10 cellular contexts compared by ENCODE assay signal in the genomic region with DNA sequence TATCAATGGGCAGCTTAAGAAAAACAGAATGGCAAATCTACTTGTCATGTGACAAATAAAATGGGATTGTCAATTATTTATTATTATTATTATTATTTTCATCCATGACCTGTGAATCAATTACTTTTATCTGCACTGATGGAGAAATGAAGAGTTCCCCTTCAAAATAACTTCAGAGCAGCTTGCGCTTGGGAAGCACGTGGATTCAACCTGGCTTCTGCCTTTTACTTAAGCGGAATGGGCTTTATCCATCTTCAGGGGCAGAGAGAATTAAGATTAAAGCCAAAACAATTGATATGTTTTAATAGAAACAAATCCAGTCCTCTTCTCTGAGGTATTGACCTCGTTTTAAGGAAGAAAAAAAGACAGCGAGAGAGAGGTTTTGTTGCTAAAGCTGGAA. TPM values are rescaled to one million over a fixed set of nuclear protein-coding genes. Genes with fewer than 3 reads are reported as not detected.
DNase-seq lines count a peak whose midpoint lies in the region; TF ChIP-seq lines count a peak whose summit lies in the region.
"Had no signal": no experiment of that assay in that cellular context is flagged by ENCODE, and none has a peak within 500 bp of the region (broad histone marks: within the 10 kb centered on the region; RNA-seq: fewer than 3 reads in every experiment).

No MANE protein-coding gene starts in this region.

- H2AK5ac ChIP-seq in trophoblast cell (ENCODE audit: low read length), result no peak overlapping the region

- H3K27ac Mint-ChIP-seq in activated CD4-positive, alpha-beta T cell treated with anti-CD3 and anti-CD28 coated beads, Interleukin-2, amount 10 ng/mL, durations not matched to agents 7 days and 5 days, result no peak overlapping the region
- H3K27ac Mint-ChIP-seq: IgD-negative memory B cell had no signal

- TF ChIP-seq CTCF in WERI-Rb-1 (IDR thresholded peaks at IDR 0.05; ENCODE audit: low read depth, low read length) (no peak), sigmoid colon (IDR thresholded peaks at IDR 0.05) (no peak)

- WGBS in sigmoid colon, 2 donors, result 59 to 61% methylated on average over 5 of the region's 5 CpGs
- WGBS in trophoblast cell (ENCODE audit: extremely low coverage, insufficient coverage, insufficient read length), result no CpG with 5 or more reads among the region's 5 CpGs

- TF ChIP-seq POLR2A in sigmoid colon (IDR thresholded peaks at IDR 0.05), result no peak

- H3K79me1 ChIP-seq in trophoblast cell (ENCODE audit: low read length), result no peaks in the 10 kb centered on the region

- TF ChIP-seq EP300 in sigmoid colon (IDR thresholded peaks at IDR 0.05), result no peak

- H3K14ac ChIP-seq in trophoblast cell (ENCODE audit: low read length), result no peak overlapping the region

- H4K91ac ChIP-seq in trophoblast cell (ENCODE audit: low read depth, low read length), result no peak overlapping the region

- in situ Hi-C loops in HAP-1 (cut with MboI; ENCODE audit: low sequenced_read_pairs), result loop anchor here (25.0 kb wide), 1 partner anchor 620 kb away; no protein-coding TSS in a partner anchor

- no peaks in the 10 kb centered on the region for H3K36me3 ChIP-seq in HAP-1 (replicated peaks)
- H3K36me3 ChIP-seq in WERI-Rb-1, result peaks cover 16% of the 10 kb centered on the region
- H3K36me3 ChIP-seq in iPS-15b (ENCODE audit: control insufficient read depth, insufficient read depth, low read length), result no peaks in the 10 kb centered on the region
- H3K36me3 ChIP-seq in sigmoid colon, result no peaks in the 10 kb centered on the region
- H3K36me3 ChIP-seq in trophoblast cell (ENCODE audit: control insufficient read depth in 1 of 2, insufficient read depth in 2 of 2, low read length in 2 of 2), result no peaks in the 10 kb centered on the region
- H3K36me3 ChIP-seq: neutrophil had no signal

- H3K27me3 Mint-ChIP-seq in activated CD4-positive, alpha-beta T cell treated with anti-CD3 and anti-CD28 coated beads, Interleukin-2, amount 10 ng/mL, durations not matched to agents 7 days and 5 days, result peaks cover 35% of the 10 kb centered on the region

- no peaks in the 10 kb centered on the region for H3K9me3 Mint-ChIP-seq in activated CD4-positive, alpha-beta T cell treated with anti-CD3 and anti-CD28 coated beads, Interleukin-2, amount 10 ng/mL, durations not matched to agents 7 days and 5 days
- H3K9me3 Mint-ChIP-seq: IgD-negative memory B cell had no signal

- POLR2A ChIA-PET in activated CD4-positive, alpha-beta T cell treated with anti-CD3 and anti-CD28 coated beads, Interleukin-2, amount 10 ng/mL, durations not matched to agents 7 days and 5 days (lab: Charles Lee), result no interaction called here

- no peak overlapping the region for H4K12ac ChIP-seq in trophoblast cell (ENCODE audit: low read depth, low read length)

- H2AFZ ChIP-seq in trophoblast cell (ENCODE audit: insufficient read depth, low read length, poor library complexity), result no peak overlapping the region

- no peaks in the 10 kb centered on the region for H3K9me3 ChIP-seq in HAP-1
- no peaks in the 10 kb centered on the region for H3K9me3 ChIP-seq in WERI-Rb-1 (ENCODE audit: severe bottlenecking)
- H3K9me3 ChIP-seq in iPS-15b (ENCODE audit: control insufficient read depth, insufficient read depth, low read length), result no peaks in the 10 kb centered on the region
- H3K9me3 ChIP-seq in sigmoid colon, result no peaks in the 10 kb centered on the region
- H3K9me3 ChIP-seq in trophoblast cell (ENCODE audit: insufficient read depth, low read depth, low read length), result no peaks in the 10 kb centered on the region
- H3K9me3 ChIP-seq: neutrophil, testis had no signal

- no peak overlapping the region for H2BK12ac ChIP-seq in trophoblast cell (ENCODE audit: low read length)

- no peaks in the 10 kb centered on the region for H3K79me2 ChIP-seq in trophoblast cell (ENCODE audit: control insufficient read depth, insufficient read depth, low read length, poor library complexity)

- H3K9ac ChIP-seq in iPS-15b (ENCODE audit: low read depth, low read length) (no peak overlapping the region), trophoblast cell (ENCODE audit: low read length) (no peak overlapping the region)

- no peak overlapping the region for H4K8ac ChIP-seq in trophoblast cell (ENCODE audit: low read depth, low read length)

- CTCF ChIA-PET in activated CD4-positive, alpha-beta T cell treated with anti-CD3 and anti-CD28 coated beads, Interleukin-2, amount 10 ng/mL, durations not matched to agents 7 days and 5 days (lab: Charles Lee), result no interaction called here

- H3K23ac ChIP-seq in trophoblast cell (ENCODE audit: low read length), result no peak overlapping the region

- no peak overlapping the region for H2BK5ac ChIP-seq in trophoblast cell (ENCODE audit: low read depth, low read length, poor library complexity)

- H3K4me1 ChIP-seq in HAP-1 (peaks cover 13% of the 10 kb centered on the region), iPS-15b (ENCODE audit: control insufficient read depth, insufficient read depth, low read length) (peaks cover 6% of the 10 kb centered on the region), sigmoid colon (peaks cover 0 to 34% (median 19%) of the 10 kb centered on the region in 4 donors), trophoblast cell (ENCODE audit: control insufficient read depth in 1 of 2, insufficient read depth in 2 of 2, low read length in 2 of 2) (peaks cover 0 to 2% of the 10 kb centered on the region in 2 experiments)

- no peak overlapping the region for H3K18ac ChIP-seq in trophoblast cell (ENCODE audit: low read length)

- intact Hi-C loops in sigmoid colon (cut with DNase I), result no loop called here

- peaks cover 4% of the 10 kb centered on the region for H3K4me1 Mint-ChIP-seq in activated CD4-positive, alpha-beta T cell treated with anti-CD3 and anti-CD28 coated beads, Interleukin-2, amount 10 ng/mL, durations not matched to agents 7 days and 5 days

- H3K4me3 ChIP-seq in HAP-1, result peak overlapping the region; percentile 56; the same call in 1 of the 2 replicates
- H3K4me3 ChIP-seq in WERI-Rb-1 (ENCODE audit: low read depth, low read length), result peak overlapping the region; percentile 97
- peak overlapping the region; percentile 81 for H3K4me3 ChIP-seq in iPS-15b (ENCODE audit: low read depth, low read length)
- H3K4me3 ChIP-seq in sigmoid colon, result peak overlapping the region; percentile 48 to 66 (median 56)
- no peak overlapping the region for H3K4me3 ChIP-seq in trophoblast cell (ENCODE audit: low read depth, low read length)

- no peak overlapping the region for H3K4me2 ChIP-seq in trophoblast cell (ENCODE audit: low read length)

- H3K27me3 ChIP-seq in HAP-1 (ENCODE audit: low read depth) (no peaks in the 10 kb centered on the region), WERI-Rb-1 (ENCODE audit: insufficient read depth, low read depth, severe bottlenecking) (no peaks in the 10 kb centered on the region), iPS-15b (ENCODE audit: control insufficient read depth, insufficient read depth, low read length) (no peaks in the 10 kb centered on the region), sigmoid colon (no peaks in the 10 kb centered on the region), trophoblast cell (ENCODE audit: insufficient read depth, low read length) (no peaks in the 10 kb centered on the region)
- H3K27me3 ChIP-seq: testis had no signal

- H3K27ac ChIP-seq in WERI-Rb-1 (peak overlapping the region; percentile 74), sigmoid colon (peak overlapping the region; percentile 70 to 81 (median 74)), trophoblast cell (ENCODE audit: low read depth, low read length) (no peak overlapping the region)
- H3K27ac ChIP-seq: neutrophil had no signal

- H3K4me3 Mint-ChIP-seq in activated CD4-positive, alpha-beta T cell treated with anti-CD3 and anti-CD28 coated beads, Interleukin-2, amount 10 ng/mL, durations not matched to agents 7 days and 5 days, result no peak overlapping the region

- H2BK120ac ChIP-seq in trophoblast cell (ENCODE audit: insufficient read depth, low read length, poor library complexity), result no peak overlapping the region

- DNase-seq in HAP-1 (ENCODE audit: low spot score in 2 of 2), result no peak
- no peak for DNase-seq in WERI-Rb-1
- DNase-seq in sigmoid colon, result no peak
- DNase-seq in activated CD4-positive, alpha-beta T cell treated with anti-CD3 and anti-CD28 coated beads, Interleukin-2, amount 10 ng/mL, durations not matched to agents 7 days and 5 days, result no peak
- no peak for DNase-seq in trophoblast cell
- DNase-seq in SW480 (ENCODE audit: low spot score), result no peak

- H3K4ac ChIP-seq in trophoblast cell (ENCODE audit: low read depth, low read length), result no peak overlapping the region

- H3K36me3 Mint-ChIP-seq in activated CD4-positive, alpha-beta T cell treated with anti-CD3 and anti-CD28 coated beads, Interleukin-2, amount 10 ng/mL, durations not matched to agents 7 days and 5 days (ENCODE audit: low read depth), result no peaks in the 10 kb centered on the region
- H3K36me3 Mint-ChIP-seq: IgD-negative memory B cell had no signal

RNA-seq across cellular contexts. Expression of a gene that starts 0.9 kb away (rescaled TPM):
- 10 to 100 TPM; 20.9 to 32.5 (median 26.6) TPM for total RNA-seq in sigmoid colon
- 1 to 10 TPM in 1 of 3 donors, under 1 TPM in 2; 0.60 to 3.9 (median 0.69) TPM for polyA plus RNA-seq in sigmoid colon
- total RNA-seq in activated CD4-positive, alpha-beta T cell treated with anti-CD3 and anti-CD28 coated beads, Interleukin-2, amount 10 ng/mL, durations not matched to agents 7 days and 5 days, result 10 to 100 TPM; 24.4 to 25.3 TPM
- 13.0 and 13.3 TPM in 2 replicates for polyA plus RNA-seq in trophoblast cell (2013)
